In the genomic region with DNA sequence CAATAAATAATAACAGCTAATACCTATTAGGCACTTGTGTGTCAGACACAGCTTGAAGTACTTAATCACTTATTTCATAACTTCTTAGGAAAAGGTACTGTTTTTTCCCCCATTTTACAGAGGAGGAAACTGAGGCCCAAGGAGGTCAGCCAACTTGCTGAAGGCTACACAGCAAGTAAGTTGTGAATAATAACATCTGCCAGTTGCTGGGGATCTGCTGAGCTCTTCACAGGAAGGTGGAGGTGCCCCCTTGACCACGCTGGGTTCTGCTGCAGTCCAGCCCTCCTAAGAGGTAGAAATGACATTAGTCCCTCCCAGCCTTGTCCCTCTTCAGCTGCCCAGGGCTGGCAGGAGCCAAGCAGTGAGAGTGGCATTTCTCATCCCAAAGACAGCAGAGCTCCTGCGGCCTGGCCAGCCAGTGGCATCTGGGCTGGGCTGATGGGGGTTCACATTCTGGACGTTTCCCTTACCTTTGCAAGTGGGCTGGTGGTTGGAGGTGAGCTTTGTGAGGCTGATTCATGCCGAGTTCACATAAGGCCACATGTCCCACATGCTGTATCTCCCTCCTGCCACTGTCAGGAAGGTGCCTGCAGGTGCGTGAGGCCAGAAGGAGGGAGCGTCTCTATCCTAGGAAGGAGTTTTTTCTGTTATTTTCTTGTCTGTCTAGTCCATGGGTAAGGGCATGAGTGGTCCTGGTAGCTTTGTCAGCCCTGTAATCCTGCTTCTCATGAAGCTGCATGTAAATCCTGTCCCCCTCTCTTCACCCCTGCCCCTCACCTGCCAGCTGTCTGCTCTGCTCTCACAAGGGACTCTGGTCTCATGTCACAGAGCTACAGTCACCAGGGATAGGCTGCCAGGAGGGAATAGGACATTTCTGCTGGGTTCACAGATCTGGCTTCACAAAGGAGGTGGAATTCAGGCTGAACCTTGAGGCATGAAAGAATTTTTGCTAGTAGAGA, we compare ENCODE assay signal across 1 cellular context.
TF ChIP-seq lines count a peak whose summit lies in the region.

No MANE protein-coding gene starts in this region.

TF ChIP-seq in HepG2, 621 proteins besides CTCF, POLR2A, EP300 and RAD21 (continued from another document):
- TF ChIP-seq, protein P1, sequence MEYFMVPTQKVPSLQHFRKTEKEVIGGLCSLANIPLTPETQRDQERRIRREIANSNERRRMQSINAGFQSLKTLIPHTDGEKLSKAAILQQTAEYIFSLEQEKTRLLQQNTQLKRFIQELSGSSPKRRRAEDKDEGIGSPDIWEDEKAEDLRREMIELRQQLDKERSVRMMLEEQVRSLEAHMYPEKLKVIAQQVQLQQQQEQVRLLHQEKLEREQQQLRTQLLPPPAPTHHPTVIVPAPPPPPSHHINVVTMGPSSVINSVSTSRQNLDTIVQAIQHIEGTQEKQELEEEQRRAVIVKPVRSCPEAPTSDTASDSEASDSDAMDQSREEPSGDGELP (IDR thresholded peaks at IDR 0.05; ENCODE audit: borderline replicate concordance, low read depth) = 0 out of 2 replicates have a peak, but pooled peaks have one; percentile 13
- TF ChIP-seq, protein P2, sequence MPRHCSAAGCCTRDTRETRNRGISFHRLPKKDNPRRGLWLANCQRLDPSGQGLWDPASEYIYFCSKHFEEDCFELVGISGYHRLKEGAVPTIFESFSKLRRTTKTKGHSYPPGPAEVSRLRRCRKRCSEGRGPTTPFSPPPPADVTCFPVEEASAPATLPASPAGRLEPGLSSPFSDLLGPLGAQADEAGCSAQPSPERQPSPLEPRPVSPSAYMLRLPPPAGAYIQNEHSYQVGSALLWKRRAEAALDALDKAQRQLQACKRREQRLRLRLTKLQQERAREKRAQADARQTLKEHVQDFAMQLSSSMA (CRISPR knock-in tag; IDR thresholded peaks at IDR 0.05) = no peak
- no peak for TF ChIP-seq ZBTB7A (CRISPR knock-in tag; IDR thresholded peaks at IDR 0.05)
- peak; percentile 90 for TF ChIP-seq ZSCAN25 (CRISPR knock-in tag; IDR thresholded peaks at IDR 0.05)
- peak; percentile 28; the same call in 1 of the 2 replicates for TF ChIP-seq TBX2 (CRISPR knock-in tag; IDR thresholded peaks at IDR 0.05; ENCODE audit: borderline replicate concordance)
- 0 out of 2 replicates have a peak, but pooled peaks have one; percentile 35 for TF ChIP-seq ZNF629 (CRISPR knock-in tag; conservative IDR thresholded peaks at IDR 0.05)
